Comparison of ENCODE assay signal across 24 cellular contexts in the genomic region with DNA sequence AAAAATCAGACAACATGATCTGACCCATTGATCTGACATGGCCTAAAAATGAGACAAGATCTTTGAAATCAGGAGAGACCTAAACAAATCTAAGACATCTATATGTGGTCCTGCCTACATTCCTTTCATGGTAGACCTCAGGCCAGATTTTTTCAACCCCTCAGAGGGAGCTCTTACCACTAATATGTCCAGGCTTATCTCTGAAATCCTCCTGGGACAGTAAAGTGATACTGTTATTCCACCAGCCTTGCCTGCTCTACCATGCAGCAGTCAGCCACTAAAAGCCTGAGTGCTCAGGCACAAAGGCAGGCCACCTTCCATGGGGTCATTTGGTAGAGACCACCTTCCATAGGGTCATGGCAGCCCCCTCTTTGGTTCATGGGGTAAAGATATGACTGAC.
"Had no signal": no experiment of that assay in that cellular context is flagged by ENCODE, and none has a peak within 500 bp of the region (broad histone marks: within the 10 kb centered on the region; RNA-seq: fewer than 3 reads in every experiment).

No MANE protein-coding gene starts in this region.

- H3K4me1 ChIP-seq: esophagus muscularis mucosa, foreskin keratinocyte, gastroesophageal sphincter, heart left ventricle, left lung, lower lobe of right lung had no signal

- FAIRE-seq: colon, endothelial cell of umbilical vein, frontal cortex, kidney had no signal

- DNase-seq: dermis blood vessel endothelial cell; dorsolateral prefrontal cortex; effector CD4-positive, alpha-beta T cell; effector memory CD4-positive, alpha-beta T cell; foreskin keratinocyte; heart left ventricle; hypothalamus; immature natural killer cell; islet precursor cell; kidney; kidney glomerular epithelial cell; left lung; left ventricle myocardium superior; lower lobe of right lung; mesendoderm; midbrain; naive B cell had no signal

- H3K9me3 ChIP-seq: esophagus muscularis mucosa, gastroesophageal sphincter, heart left ventricle, left lung, lower lobe of right lung had no signal

- H3K27me3 ChIP-seq: dorsolateral prefrontal cortex, esophagus muscularis mucosa, foreskin keratinocyte, gastroesophageal sphincter, heart left ventricle, hepatocyte, left lung had no signal

- H3K4me3 ChIP-seq: coronary artery, dorsolateral prefrontal cortex, esophagus muscularis mucosa, gastroesophageal sphincter, heart left ventricle, hepatocyte, left lung, lower lobe of right lung had no signal

- H3K4me2 ChIP-seq: hepatocyte had no signal

- ATAC-seq: foreskin keratinocyte, gastroesophageal sphincter, heart left ventricle, left lung, left ventricle myocardium superior, lower lobe of right lung had no signal

- H2AFZ ChIP-seq: hepatocyte had no signal

- H3K79me2 ChIP-seq: hepatocyte had no signal

- H3K36me3 ChIP-seq: esophagus muscularis mucosa, gastroesophageal sphincter, heart left ventricle, left lung, lower lobe of right lung had no signal

- H3K27ac ChIP-seq: coronary artery, dorsolateral prefrontal cortex, esophagus muscularis mucosa, foreskin keratinocyte, gastroesophageal sphincter, heart left ventricle, hepatocyte, left lung, lower lobe of right lung had no signal
